In genomic region chr11:64885367-64886286, GRCh38 we compare ENCODE assay signal across 9 cellular contexts. TPM values are rescaled to one million over a fixed set of nuclear protein-coding genes. Genes with fewer than 3 reads are reported as not detected.
DNase-seq lines count a peak whose midpoint lies in the region; ATAC-seq, FAIRE-seq and TF ChIP-seq lines count a peak whose summit lies in the region.
"Had no signal": no experiment of that assay in that cellular context is flagged by ENCODE, and none has a peak within 500 bp of the region (broad histone marks: within the 10 kb centered on the region; RNA-seq: fewer than 3 reads in every experiment).

No MANE protein-coding gene starts in this region.

- peak; percentile 34 for ATAC-seq in esophagus mucosa

- intact Hi-C loops in stomach (cut with DNase I; ENCODE audit: low total_unique reads) (no loop called here), kidney (cut with DNase I) (no loop called here)

- peak overlapping the region; percentile 87 for H3K27ac Mint-ChIP-seq in activated T-cell treated with anti-CD3 and anti-CD28 coated beads, Interleukin-2, amount 50 U/mL, for 24 hours

- no peaks in the 10 kb centered on the region for H3K9me3 ChIP-seq in stomach
- no peaks in the 10 kb centered on the region for H3K9me3 ChIP-seq in kidney (ENCODE audit: control insufficient read depth in 1 of 2, low read length in 2 of 2)

- H3K27me3 Mint-ChIP-seq in activated T-cell treated with anti-CD3 and anti-CD28 coated beads, Interleukin-2, amount 50 U/mL, for 24 hours: no peaks in the 10 kb centered on the region

- H3K27me3 ChIP-seq in stomach: no peaks in the 10 kb centered on the region

- TF ChIP-seq CTCF in stomach (IDR thresholded peaks at IDR 0.05): no peak
- no peak for TF ChIP-seq CTCF in kidney (IDR thresholded peaks at IDR 0.05; ENCODE audit: borderline replicate concordance, extremely low read depth, insufficient read depth)

- FAIRE-seq in kidney (lab: Jason Lieb, UNC): no peak

- no peaks in the 10 kb centered on the region for H3K36me3 ChIP-seq in stomach
- no peaks in the 10 kb centered on the region for H3K36me3 ChIP-seq in kidney (ENCODE audit: control insufficient read depth in 1 of 2, insufficient read depth in 2 of 2, low read length in 2 of 2)

- peaks cover 45% of the 10 kb centered on the region for H3K4me1 Mint-ChIP-seq in activated T-cell treated with anti-CD3 and anti-CD28 coated beads, Interleukin-2, amount 50 U/mL, for 24 hours (ENCODE audit: low read depth)

- H3K4me1 ChIP-seq in stomach (peaks cover 26 to 59% (median 48%) of the 10 kb centered on the region in 4 donors), kidney (ENCODE audit: control insufficient read depth in 1 of 2, insufficient read depth in 1 of 2, low read depth in 1 of 2, low read length in 2 of 2) (peaks cover 0 to 16% of the 10 kb centered on the region in 2 donors)

- TF ChIP-seq EP300 in stomach (IDR thresholded peaks at IDR 0.05): no peak

- no peak overlapping the region for H3K4me3 ChIP-seq in stomach
- H3K4me3 ChIP-seq in kidney (ENCODE audit: low read length in 2 of 2): no peak overlapping the region

- H3K9ac ChIP-seq in kidney (ENCODE audit: low read length in 2 of 2): no peak overlapping the region

- WGBS in stomach, 5 donors: 67 to 75% (median 70%) methylated on average over 11 to 15 of the region's 15 CpGs

- no peak for DNase-seq in activated T-cell treated with anti-CD3 and anti-CD28 coated beads, Interleukin-2, amount 50 U/mL, for 24 hours
- DNase-seq in activated T-cell treated with anti-CD3 and anti-CD28 coated beads, Interleukin-2, amount 50 U/mL, for 1 hour: no peak
- DNase-seq in SKM-1 treated with dmso at 0.1 percent for 144 hours (lab: John Stamatoyannopoulos, UW; ENCODE audit: unreplicated experiment): peak; percentile 96
- no peak for DNase-seq in stomach
- DNase-seq in COR-L47 (lab: John Stamatoyannopoulos, UW): no peak
- DNase-seq in kidney: no peak
- DNase-seq in Ammon's horn (ENCODE audit: low spot score): no peak
- DNase-seq: DND-41 had no signal

- no peak for TF ChIP-seq POLR2A in stomach (IDR thresholded peaks at IDR 0.05)

- H3K27ac ChIP-seq in stomach (peak overlapping the region in 4 of 5 donors; percentile 32 to 68 (median 47)), kidney (ENCODE audit: low read depth in 2 of 2, low read length in 2 of 2) (no peak overlapping the region)

- no peaks in the 10 kb centered on the region for H3K9me3 Mint-ChIP-seq in activated T-cell treated with anti-CD3 and anti-CD28 coated beads, Interleukin-2, amount 50 U/mL, for 24 hours

- peak overlapping the region; percentile 33 for H3K4me3 Mint-ChIP-seq in activated T-cell treated with anti-CD3 and anti-CD28 coated beads, Interleukin-2, amount 50 U/mL, for 24 hours

- H3K36me3 Mint-ChIP-seq in activated T-cell treated with anti-CD3 and anti-CD28 coated beads, Interleukin-2, amount 50 U/mL, for 24 hours (ENCODE audit: low read depth): no peaks in the 10 kb centered on the region

RNA-seq across cellular contexts. Expression of gene EHD1, which starts 7.2 kb away (rescaled TPM):
- total RNA-seq in esophagus mucosa: 25.6 TPM
- total RNA-seq in stomach: 100 to 1,000 TPM in 2 of 5 donors, 10 to 100 TPM in 3; 23.3 to 160 (median 56.2) TPM
- polyA plus RNA-seq in stomach: 10 to 100 TPM; 17.9 to 24.6 (median 19.4) TPM
- 76.1 TPM for total RNA-seq in kidney
- 48.9 TPM for polyA plus RNA-seq in kidney (ENCODE audit: insufficient read depth, low read depth, low replicate concordance)

RNA-seq across cellular contexts. Expression of gene ATG2A, which starts 31.4 kb away (rescaled TPM):
- 10.7 TPM for total RNA-seq in esophagus mucosa
- 10 to 100 TPM; 14.3 to 77.6 (median 46.1) TPM for total RNA-seq in stomach
- 10 to 100 TPM; 12.2 to 18.7 (median 16.3) TPM for polyA plus RNA-seq in stomach
- total RNA-seq in kidney: 26.9 TPM
- 16.8 TPM for polyA plus RNA-seq in kidney (ENCODE audit: insufficient read depth, low read depth, low replicate concordance)

RNA-seq across cellular contexts. Expression of gene PPP2R5B, which starts 38.9 kb away (rescaled TPM):
- total RNA-seq in esophagus mucosa: 7.0 TPM
- total RNA-seq in stomach: 10 to 100 TPM in 4 of 5 donors, 1 to 10 TPM in 1; 6.6 to 75.6 (median 25.7) TPM
- 10 to 100 TPM in 2 of 3 donors, 1 to 10 TPM in 1; 9.8 to 13.8 (median 12.3) TPM for polyA plus RNA-seq in stomach
- 21.2 TPM for total RNA-seq in kidney
- 16.8 TPM for polyA plus RNA-seq in kidney (ENCODE audit: insufficient read depth, low read depth, low replicate concordance)

RNA-seq across cellular contexts. Expression of gene CDC42BPG, which starts 41.2 kb away (rescaled TPM):
- total RNA-seq in esophagus mucosa (20.5 TPM), stomach (10 to 100 TPM; 10.3 to 66.5 (median 53.3) TPM), kidney (20.7 TPM)
- polyA plus RNA-seq in stomach (10 to 100 TPM in 2 of 3 donors, 1 to 10 TPM in 1; 8.9 to 20.0 (median 10.9) TPM), kidney (ENCODE audit: insufficient read depth, low read depth, low replicate concordance) (4.5 TPM)

RNA-seq across cellular contexts. Expression of gene GPHA2, which starts 50.1 kb away (rescaled TPM):
- total RNA-seq in esophagus mucosa (not detected), stomach (not detected), kidney (not detected)
- polyA plus RNA-seq in stomach (under 1 TPM in 2 of 3 donors, not detected in 1; 0.30 to 0.50 TPM), kidney (ENCODE audit: insufficient read depth, low read depth, low replicate concordance) (0.99 TPM)

Comparison
In these comparisons a context has a peak if more than half of its experiments do, and no peak if none do; other contexts are left out.
1. H3K27ac ChIP-seq: peak in stomach (4 of 5); none in kidney (0 of 2).